In genomic region chr17:30414486-30414885, GRCh38 we compare ENCODE assay signal across 16 cellular contexts.
"Had no signal": no experiment of that assay in that cellular context is flagged by ENCODE, and none has a peak within 500 bp of the region (broad histone marks: within the 10 kb centered on the region; RNA-seq: fewer than 3 reads in every experiment).

No MANE protein-coding gene starts in this region.

- H3K27ac Mint-ChIP-seq: activated naive CD8-positive, alpha-beta T cell treated with anti-CD3 and anti-CD28 coated beads, Interleukin-2, amount 10 ng/mL, durations not matched to agents 7 days and 5 days; dendritic cell treated with granulocyte-macrophage colony-stimulating factor and Interleukin-4, amounts not matched to agents 40 ng/mL and 50 ng/mL, for 4 days; stimulated activated naive B cell treated with anti-CD40 and anti-IgM and Interleukin-4, amounts not matched to agents 10 μg/mL and 1 μg/mL and 100 μg/mL, for 72 hours; T-helper 1 cell treated with Interleukin-12 subunit alpha and Interleukin-12 subunit beta and Interleukin-4 antibody, amounts not matched to agents 30 μg/mL and 1 μg/mL, for 36 hours had no signal

- H3K9me3 Mint-ChIP-seq: activated CD4-positive, alpha-beta memory T cell treated with anti-CD3 and anti-CD28 coated beads for 36 hours; activated T-cell treated with anti-CD3 and anti-CD28 coated beads, Interleukin-2, amount 50 U/mL, for 4 hours; dendritic cell treated with granulocyte-macrophage colony-stimulating factor and Interleukin-4, amounts not matched to agents 40 ng/mL and 50 ng/mL, for 4 days; immature natural killer cell; T-helper 1 cell treated with Interleukin-12 subunit alpha and Interleukin-12 subunit beta and Interleukin-4 antibody, amounts not matched to agents 30 μg/mL and 1 μg/mL, for 36 hours had no signal

- H3K27me3 Mint-ChIP-seq: activated CD4-positive, alpha-beta memory T cell treated with anti-CD3 and anti-CD28 coated beads for 36 hours; activated naive CD8-positive, alpha-beta T cell treated with anti-CD3 and anti-CD28 coated beads, Interleukin-2, amount 10 ng/mL, durations not matched to agents 7 days and 5 days; dendritic cell treated with granulocyte-macrophage colony-stimulating factor and Interleukin-4, amounts not matched to agents 40 ng/mL and 50 ng/mL, for 4 days; stimulated activated naive B cell treated with anti-CD40 and anti-IgM and Interleukin-4, amounts not matched to agents 10 μg/mL and 1 μg/mL and 100 μg/mL, for 72 hours had no signal

- H3K4me3 Mint-ChIP-seq: activated CD4-positive, alpha-beta memory T cell treated with anti-CD3 and anti-CD28 coated beads for 36 hours; activated naive CD8-positive, alpha-beta T cell treated with anti-CD3 and anti-CD28 coated beads, Interleukin-2, amount 10 ng/mL, durations not matched to agents 7 days and 5 days; activated T-cell treated with anti-CD3 and anti-CD28 coated beads, Interleukin-2, amount 50 U/mL, for 4 hours; dendritic cell treated with granulocyte-macrophage colony-stimulating factor and Interleukin-4, amounts not matched to agents 40 ng/mL and 50 ng/mL, for 4 days; immature natural killer cell; nephron progenitor cell; stimulated activated naive B cell treated with anti-CD40 and anti-IgM and Interleukin-4, amounts not matched to agents 10 μg/mL and 1 μg/mL and 100 μg/mL, for 72 hours; T-helper 1 cell treated with Interleukin-12 subunit alpha and Interleukin-12 subunit beta and Interleukin-4 antibody, amounts not matched to agents 30 μg/mL and 1 μg/mL, for 36 hours had no signal

- DNase-seq: activated CD4-positive, alpha-beta memory T cell treated with anti-CD3 and anti-CD28 coated beads for 36 hours; activated CD4-positive, CD25-positive, alpha-beta regulatory T cell treated with anti-CD3 and anti-CD28 coated beads, Interleukin-2, amount 50 U/mL, for 72 hours; activated effector memory CD4-positive, alpha-beta T cell treated with Interleukin-2 at 50 U/mL for 16 hours; activated naive CD8-positive, alpha-beta T cell treated with anti-CD3 and anti-CD28 coated beads, Interleukin-2, amount 10 ng/mL, durations not matched to agents 7 days and 5 days; activated T-cell treated with anti-CD3 and anti-CD28 coated beads, Interleukin-2, amount 50 U/mL, for 4 hours; effector CD8-positive, alpha-beta T cell; immature natural killer cell; kidney glomerular epithelial cell; left ventricle myocardium inferior; nephron progenitor cell; occipital lobe; posterior cingulate gyrus; stimulated activated naive B cell treated with anti-CD40 and anti-IgM and Interleukin-4, amounts not matched to agents 10 μg/mL and 1 μg/mL and 100 μg/mL, for 72 hours; thyroid gland had no signal

- ATAC-seq: activated T-cell treated with anti-CD3 and anti-CD28 coated beads, Interleukin-2, amount 50 U/mL, for 4 hours; stimulated activated naive B cell treated with anti-CD40 and anti-IgM and Interleukin-4, amounts not matched to agents 10 μg/mL and 1 μg/mL and 100 μg/mL, for 72 hours had no signal
